9 cellular contexts compared by ENCODE assay signal in genomic region chr1:94522304-94522703, GRCh38. TPM values are rescaled to one million over a fixed set of nuclear protein-coding genes. Genes with fewer than 3 reads are reported as not detected.
DNase-seq lines count a peak whose midpoint lies in the region; ATAC-seq and TF ChIP-seq lines count a peak whose summit lies in the region.
"Had no signal": no experiment of that assay in that cellular context is flagged by ENCODE, and none has a peak within 500 bp of the region (broad histone marks: within the 10 kb centered on the region; RNA-seq: fewer than 3 reads in every experiment).

No MANE protein-coding gene starts in this region.

- peaks cover under 1% of the 10 kb centered on the region for H3K4me1 ChIP-seq in lower lobe of right lung

- TF ChIP-seq CTCF in Calu3 (IDR thresholded peaks at IDR 0.05; ENCODE audit: unreplicated experiment) (no peak), LNCaP clone FGC (IDR thresholded peaks at IDR 0.05; ENCODE audit: control insufficient read depth, extremely low read depth, insufficient read depth) (peak; percentile 73), lower lobe of right lung (IDR thresholded peaks at IDR 0.05) (peak; percentile 40)

- no TSS peak for BruUV-seq in Calu3 (replicated peaks; lab: Mats Ljungman, UMichigan)

- no peak overlapping the region for H3K27ac ChIP-seq in lower lobe of right lung

- no peaks in the 10 kb centered on the region for H3K27me3 ChIP-seq in lower lobe of right lung (ENCODE audit: low read depth)

- no peaks in the 10 kb centered on the region for H3K27me3 Mint-ChIP-seq in Calu3 (ENCODE audit: unreplicated experiment)

- H3K27ac Mint-ChIP-seq in Calu3 (ENCODE audit: unreplicated experiment) = no peak overlapping the region
- H3K27ac Mint-ChIP-seq: dendritic cell treated with granulocyte-macrophage colony-stimulating factor and Interleukin-4, amounts not matched to agents 40 ng/mL and 50 ng/mL, for 4 days had no signal

- CTCF ChIA-PET in Calu3 (lab: Charles Lee) = interaction anchor here (1.0 kb wide), 1 partner anchor 280 kb away, joined by 4 read pairs; no protein-coding TSS in a partner anchor

- ATAC-seq in lower lobe of right lung (peak; percentile 45 to 64), HG02642 (IDR thresholded peaks at IDR 0.05; ENCODE audit: poor library complexity, unreplicated experiment) (no peak), GM21423 (IDR thresholded peaks at IDR 0.05; ENCODE audit: unreplicated experiment) (no peak)
- no peak for ATAC-seq in stimulated activated naive CD8-positive, alpha-beta T cell treated with anti-CD3 and anti-CD28 coated beads, Interleukin-15, Interleukin-2, amounts not matched to agents 100 U/mL and 50 U/mL, for 24 hours

- intact Hi-C loops in Calu3 (cut with micrococcal nuclease; ENCODE audit: unreplicated experiment) = loop anchor here (1.0 kb wide), 1 partner anchor 280 kb away; no protein-coding TSS in a partner anchor
- intact Hi-C loops in lower lobe of right lung (cut with DNase I) = no loop called here

- no peaks in the 10 kb centered on the region for H3K9me3 ChIP-seq in lower lobe of right lung

- H3K9me3 Mint-ChIP-seq in Calu3 (ENCODE audit: low read depth, unreplicated experiment) = no peaks in the 10 kb centered on the region
- H3K9me3 Mint-ChIP-seq: dendritic cell treated with granulocyte-macrophage colony-stimulating factor and Interleukin-4, amounts not matched to agents 40 ng/mL and 50 ng/mL, for 4 days had no signal

- peaks cover 9% of the 10 kb centered on the region for H3K36me3 ChIP-seq in lower lobe of right lung

- peaks cover 25% of the 10 kb centered on the region for H3K36me3 Mint-ChIP-seq in Calu3 (ENCODE audit: insufficient read depth, unreplicated experiment)

- no peak overlapping the region for H3K4me3 ChIP-seq in LNCaP clone FGC (ENCODE audit: low read depth, low read length)
- no peak overlapping the region for H3K4me3 ChIP-seq in lower lobe of right lung

- H3K4me1 Mint-ChIP-seq in Calu3 (ENCODE audit: low read depth, unreplicated experiment) = peaks cover 30% of the 10 kb centered on the region

- peak; percentile 17 for DNase-seq in Calu3
- DNase-seq in LNCaP clone FGC (ENCODE audit: low read depth) = no peak
- DNase-seq in astrocyte of the hippocampus (ENCODE audit: low read depth, low spot score) = peak; percentile 74
- no peak for DNase-seq in lower lobe of right lung
- DNase-seq in D341Med (ENCODE audit: low spot score) = no peak
- DNase-seq in stimulated activated naive CD8-positive, alpha-beta T cell treated with anti-CD3 and anti-CD28 coated beads, Interleukin-15, Interleukin-2, amounts not matched to agents 100 U/mL and 50 U/mL, for 24 hours = no peak

- H3K4me3 Mint-ChIP-seq in Calu3 (ENCODE audit: low read depth, unreplicated experiment) = no peak overlapping the region
- H3K4me3 Mint-ChIP-seq: dendritic cell treated with granulocyte-macrophage colony-stimulating factor and Interleukin-4, amounts not matched to agents 40 ng/mL and 50 ng/mL, for 4 days had no signal

RNA-seq across cellular contexts. Expression of gene F3, which starts 19.3 kb away (rescaled TPM):
- total RNA-seq in Calu3 (2022) (344 and 387 TPM in 2 replicates), lower lobe of right lung (62.4 TPM)

Comparison
In these comparisons a context has a peak if more than half of its experiments do, and no peak if none do; other contexts are left out.
1. DNase-seq: peak in Calu3 (single experiment) and astrocyte of the hippocampus (single experiment); none in LNCaP clone FGC (single experiment), lower lobe of right lung (single experiment), D341Med (single experiment) and stimulated activated naive CD8-positive, alpha-beta T cell treated with anti-CD3 and anti-CD28 coated beads, Interleukin-15, Interleukin-2, amounts not matched to agents 100 U/mL and 50 U/mL, for 24 hours (single experiment).
2. ATAC-seq: peak in lower lobe of right lung (2 of 2); none in HG02642 (single experiment), stimulated activated naive CD8-positive, alpha-beta T cell treated with anti-CD3 and anti-CD28 coated beads, Interleukin-15, Interleukin-2, amounts not matched to agents 100 U/mL and 50 U/mL, for 24 hours (single experiment) and GM21423 (single experiment).